Comparison of ENCODE assay signal across 8 cellular contexts in genomic region chr15:52527898-52528464, GRCh38. TPM values are rescaled to one million over a fixed set of nuclear protein-coding genes. Genes with fewer than 3 reads are reported as not detected.
A peak's percentile ranks its signal among the peaks of the same experiment; 100 is the strongest.
DNase-seq lines count a peak whose midpoint lies in the region; ATAC-seq, FAIRE-seq and TF ChIP-seq lines count a peak whose summit lies in the region.

No MANE protein-coding gene starts in this region.

- DNase-seq in COR-L47 (lab: John Stamatoyannopoulos, UW) (peak; percentile 20), HCEC 1CT (peak; percentile 29), Panc1 (ENCODE audit: low read depth, low spot score) (no peak), glutamatergic neuron (no peak), osteocyte (ENCODE audit: extremely low spot score, unreplicated experiment) (no peak), urothelium cell line (ENCODE audit: low spot score) (peak; percentile 25)
- peak; percentile 68 for DNase-seq in activated naive CD4-positive, alpha-beta T cell treated with anti-CD3 and anti-CD28 coated beads for 36 hours

- BruUV-seq in Panc1 (replicated peaks; lab: Mats Ljungman, UMichigan), result no TSS peak

- intact Hi-C loops in Panc1 (cut with micrococcal nuclease; ENCODE audit: unreplicated experiment), result loop anchor here (10.0 kb wide), 2 partner anchors 193 to 273 kb away; no protein-coding TSS in a partner anchor
- intact Hi-C loops in activated naive CD4-positive, alpha-beta T cell treated with anti-CD3 and anti-CD28 coated beads for 36 hours (cut with micrococcal nuclease), result loop anchor here (2.0 kb wide), 1 partner anchor 63 kb away; no protein-coding TSS in a partner anchor

- FAIRE-seq in urothelium cell line (lab: Jason Lieb, UNC), result no peak

- H3K4me3 ChIP-seq in Panc1 (ENCODE audit: low read depth in 2 of 2, low read length in 2 of 2), result peak overlapping the region; percentile 77 to 79

- ATAC-seq in Panc1 (peak; percentile 18), HG03520 (IDR thresholded peaks at IDR 0.05; ENCODE audit: unreplicated experiment) (no peak)

- POLR2A ChIA-PET in Panc1 (lab: Charles Lee), result no interaction called here

- H3K4me1 ChIP-seq in Panc1 (ENCODE audit: control insufficient read depth, insufficient read depth, low read length), result peaks cover 11% of the 10 kb centered on the region

- H3K27ac ChIP-seq in Panc1 (ENCODE audit: low read length), result peak overlapping the region; percentile 73

- no peaks in the 10 kb centered on the region for H3K36me3 Mint-ChIP-seq in activated naive CD4-positive, alpha-beta T cell treated with anti-CD3 and anti-CD28 coated beads for 36 hours (ENCODE audit: low read depth)
- H3K36me3 Mint-ChIP-seq in glutamatergic neuron (ENCODE audit: unreplicated experiment) (no peaks in the 10 kb centered on the region), osteocyte (ENCODE audit: unreplicated experiment) (no peaks in the 10 kb centered on the region)

- H3K4me3 Mint-ChIP-seq in activated naive CD4-positive, alpha-beta T cell treated with anti-CD3 and anti-CD28 coated beads for 36 hours, result peak overlapping the region; percentile 91
- H3K4me3 Mint-ChIP-seq in glutamatergic neuron (ENCODE audit: unreplicated experiment) (peak overlapping the region; percentile 96), osteocyte (ENCODE audit: unreplicated experiment) (peak overlapping the region; percentile 92)

- TF ChIP-seq CTCF in Panc1 (IDR thresholded peaks at IDR 0.05) (no peak), glutamatergic neuron (IDR thresholded peaks at IDR 0.05; ENCODE audit: partially characterized antibody, unreplicated experiment) (no peak), osteocyte (IDR thresholded peaks at IDR 0.05) (no peak)

- peak overlapping the region; percentile 26 for H3K27ac Mint-ChIP-seq in activated naive CD4-positive, alpha-beta T cell treated with anti-CD3 and anti-CD28 coated beads for 36 hours
- H3K27ac Mint-ChIP-seq in glutamatergic neuron (ENCODE audit: unreplicated experiment), result peak overlapping the region; percentile 93
- H3K27ac Mint-ChIP-seq in osteocyte (ENCODE audit: unreplicated experiment), result peak overlapping the region; percentile 86

- no peaks in the 10 kb centered on the region for H3K9me3 Mint-ChIP-seq in activated naive CD4-positive, alpha-beta T cell treated with anti-CD3 and anti-CD28 coated beads for 36 hours
- H3K9me3 Mint-ChIP-seq in glutamatergic neuron (ENCODE audit: unreplicated experiment), result peaks cover 15% of the 10 kb centered on the region
- H3K9me3 Mint-ChIP-seq in osteocyte (ENCODE audit: unreplicated experiment), result no peaks in the 10 kb centered on the region

- H3K27me3 ChIP-seq in Panc1 (ENCODE audit: control insufficient read depth, insufficient read depth, low read length), result no peaks in the 10 kb centered on the region

- H3K9me3 ChIP-seq in Panc1 (ENCODE audit: control insufficient read depth, insufficient read depth, low read depth, low read length), result no peaks in the 10 kb centered on the region

- in situ Hi-C loops in Panc1 (cut with HindIII; ENCODE audit: low pct_unique_long_range_greater_than_20kb, low sequenced_read_pairs), result no loop called here

- no peaks in the 10 kb centered on the region for H3K27me3 Mint-ChIP-seq in activated naive CD4-positive, alpha-beta T cell treated with anti-CD3 and anti-CD28 coated beads for 36 hours (ENCODE audit: low read depth)
- H3K27me3 Mint-ChIP-seq in glutamatergic neuron (ENCODE audit: unreplicated experiment) (peaks cover 9% of the 10 kb centered on the region), osteocyte (ENCODE audit: unreplicated experiment) (no peaks in the 10 kb centered on the region)

- CTCF ChIA-PET in Panc1 (lab: Charles Lee), result interaction anchor here (0.7 kb wide), 1 partner anchor 35 kb away, joined by 3 read pairs; no protein-coding TSS in a partner anchor
- CTCF ChIA-PET in activated naive CD4-positive, alpha-beta T cell treated with anti-CD3 and anti-CD28 coated beads for 36 hours (lab: Charles Lee), result interaction anchor here (0.5 to 1.4 kb wide), 4 partner anchors 172 to 274 kb away, joined by 3 to 4 read pairs (median 3); no protein-coding TSS in a partner anchor

- peaks cover 13% of the 10 kb centered on the region for H3K4me1 Mint-ChIP-seq in activated naive CD4-positive, alpha-beta T cell treated with anti-CD3 and anti-CD28 coated beads for 36 hours (ENCODE audit: low read depth)
- H3K4me1 Mint-ChIP-seq in glutamatergic neuron (ENCODE audit: low read depth, unreplicated experiment), result peaks cover 12% of the 10 kb centered on the region
- H3K4me1 Mint-ChIP-seq in osteocyte (ENCODE audit: unreplicated experiment), result peaks cover 32% of the 10 kb centered on the region

- H3K36me3 ChIP-seq in Panc1 (ENCODE audit: control insufficient read depth, insufficient read depth, low read length), result no peaks in the 10 kb centered on the region

RNA-seq across cellular contexts. Expression of gene MYO5A, which starts 0.7 kb away (rescaled TPM):
- 61.1 TPM for total RNA-seq in Panc1 (2021; ENCODE audit: unreplicated experiment)
- 22.3 TPM for polyA plus RNA-seq in Panc1 (2012; ENCODE audit: insufficient read length)
- 10 to 100 TPM; 13.2 to 13.7 TPM for total RNA-seq in activated naive CD4-positive, alpha-beta T cell treated with anti-CD3 and anti-CD28 coated beads for 36 hours
- total RNA-seq in glutamatergic neuron (ENCODE audit: unreplicated experiment), result 61.0 TPM
- 41.1 and 45.4 TPM in 2 replicates for total RNA-seq in osteocyte

RNA-seq across cellular contexts. Expression of gene ARPP19, which starts 40.8 kb away (rescaled TPM):
- total RNA-seq in Panc1 (2021; ENCODE audit: unreplicated experiment) (153 TPM), glutamatergic neuron (ENCODE audit: unreplicated experiment) (219 TPM), osteocyte (165 and 169 TPM in 2 replicates)
- 56.4 TPM for polyA plus RNA-seq in Panc1 (2012; ENCODE audit: insufficient read length)
- 100 to 1,000 TPM; 130 to 144 TPM for total RNA-seq in activated naive CD4-positive, alpha-beta T cell treated with anti-CD3 and anti-CD28 coated beads for 36 hours

Comparison
In these comparisons a context has a peak if more than half of its experiments do, and no peak if none do; other contexts are left out.
1. DNase-seq: peak in COR-L47 (single experiment), HCEC 1CT (single experiment), activated naive CD4-positive, alpha-beta T cell treated with anti-CD3 and anti-CD28 coated beads for 36 hours (single experiment) and urothelium cell line (single experiment); none in Panc1 (single experiment), glutamatergic neuron (single experiment) and osteocyte (single experiment).
2. H3K27ac Mint-ChIP-seq: peak in every context shown above with its lines; median percentile 93 in glutamatergic neuron; 86 in osteocyte; 26 in activated naive CD4-positive, alpha-beta T cell treated with anti-CD3 and anti-CD28 coated beads for 36 hours.
3. Peak in every context shown above with its lines, with median percentiles within 50 percentile points of each other: H3K4me3 Mint-ChIP-seq.